Comparison of ENCODE assay signal across 24 cellular contexts in the genomic region with DNA sequence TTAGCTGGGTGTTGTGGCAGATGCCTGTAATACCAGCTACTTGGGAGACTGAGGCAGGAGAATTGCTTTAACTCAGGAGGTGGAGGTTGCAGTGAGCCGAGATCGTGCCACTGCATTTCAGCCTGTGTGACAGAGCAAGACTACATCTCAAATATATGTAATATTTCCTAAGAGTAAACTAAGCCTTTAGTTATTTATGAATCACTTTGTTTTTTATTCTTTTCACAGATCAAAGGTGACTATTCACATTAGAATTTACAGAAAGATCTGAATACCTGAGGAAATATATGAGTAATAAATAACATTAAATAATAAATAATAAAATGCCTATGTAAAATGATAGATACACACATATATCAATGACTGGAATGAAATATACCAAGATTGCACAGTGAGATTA.
"Had no signal": no experiment of that assay in that cellular context is flagged by ENCODE, and none has a peak within 500 bp of the region (broad histone marks: within the 10 kb centered on the region; RNA-seq: fewer than 3 reads in every experiment).

No MANE protein-coding gene starts in this region.

- H3K4me1 ChIP-seq: esophagus muscularis mucosa, psoas muscle, sigmoid colon, stomach, thyroid gland had no signal

- H3K4me3 ChIP-seq: esophagus muscularis mucosa, heart right ventricle, lung, ovary, psoas muscle, sigmoid colon, stomach, thyroid gland had no signal

- H3K27ac ChIP-seq: esophagus muscularis mucosa, heart right ventricle, ovary, psoas muscle, sigmoid colon, stomach, thyroid gland had no signal

- H3K4me3 Mint-ChIP-seq: immature natural killer cell; memory B cell; natural killer cell; stimulated activated effector memory CD8-positive, alpha-beta T cell treated with anti-CD3 and anti-CD28 coated beads, Interleukin-12 subunit alpha, Interleukin-12 subunit beta, amount 100 ng/mL, for 72 hours; type B pancreatic cell had no signal

- H3K36me3 Mint-ChIP-seq: immature natural killer cell; memory B cell; stimulated activated effector memory CD8-positive, alpha-beta T cell treated with anti-CD3 and anti-CD28 coated beads, Interleukin-12 subunit alpha, Interleukin-12 subunit beta, amount 100 ng/mL, for 72 hours; type B pancreatic cell had no signal

- H3K9me3 Mint-ChIP-seq: type B pancreatic cell had no signal

- H3K27ac Mint-ChIP-seq: immature natural killer cell; memory B cell; natural killer cell; stimulated activated effector memory CD8-positive, alpha-beta T cell treated with anti-CD3 and anti-CD28 coated beads, Interleukin-12 subunit alpha, Interleukin-12 subunit beta, amount 100 ng/mL, for 72 hours; type B pancreatic cell had no signal

- H3K9me3 ChIP-seq: esophagus muscularis mucosa, heart right ventricle, ovary, psoas muscle, sigmoid colon, stomach, thyroid gland had no signal

- H3K4me1 Mint-ChIP-seq: immature natural killer cell; memory B cell; natural killer cell; stimulated activated effector memory CD8-positive, alpha-beta T cell treated with anti-CD3 and anti-CD28 coated beads, Interleukin-12 subunit alpha, Interleukin-12 subunit beta, amount 100 ng/mL, for 72 hours had no signal

- H3K27me3 ChIP-seq: esophagus muscularis mucosa, heart right ventricle, ovary, sigmoid colon, stomach, thyroid gland had no signal

- H3K27me3 Mint-ChIP-seq: memory B cell, type B pancreatic cell had no signal

- DNase-seq: cortex of kidney; foreskin melanocyte; glutamatergic neuron; heart right ventricle; hypothalamus; immature natural killer cell; kidney; natural killer cell; occipital lobe; ovary; posterior cingulate gyrus; psoas muscle; right cardiac atrium; sigmoid colon; stimulated activated CD4-positive, alpha-beta T cell treated with anti-CD3 and anti-CD28 coated beads, Interleukin-2, amount 100 ng/mL, for 24 hours; stimulated activated CD4-positive, alpha-beta T cell treated with anti-CD3 and anti-CD28 coated beads, Interleukin-4, amount 100 ng/mL, for 24 hours; stimulated activated naive CD4-positive, alpha-beta T cell treated with Interleukin-2 at 50 U/mL for 16 hours; stomach; thyroid gland had no signal

- FAIRE-seq: kidney had no signal

- H3K36me3 ChIP-seq: esophagus muscularis mucosa, heart right ventricle, ovary, sigmoid colon, stomach, thyroid gland had no signal
